ENCODE assay signal across 8 cellular contexts in genomic region chr11:99020324-99021225, GRCh38. TPM values are rescaled to one million over a fixed set of nuclear protein-coding genes. Genes with fewer than 3 reads are reported as not detected.
DNase-seq lines count a peak whose midpoint lies in the region; ATAC-seq, FAIRE-seq and TF ChIP-seq lines count a peak whose summit lies in the region.

Gene CNTN5 (plus strand): TSS chr11:99020949.

- peaks cover 6 to 25% of the 10 kb centered on the region in 2 donors for H3K27me3 Mint-ChIP-seq in CD4-positive, alpha-beta memory T cell
- peaks cover 48% of the 10 kb centered on the region for H3K27me3 Mint-ChIP-seq in H9 (ENCODE audit: low read depth)
- peaks cover 26% of the 10 kb centered on the region for H3K27me3 Mint-ChIP-seq in activated naive CD8-positive, alpha-beta T cell treated with anti-CD3 and anti-CD28 coated beads, Interleukin-2, amount 50 U/mL, for 24 hours

- H3K14ac ChIP-seq in H9 (ENCODE audit: insufficient read depth, low read length) = no peak within 1 kb of the TSS

- peak within 1 kb of the TSS in 7 of 8 donors; percentile 35 to 76 (median 65) for H3K4me3 Mint-ChIP-seq in CD4-positive, alpha-beta memory T cell
- peak within 1 kb of the TSS; percentile 79 to 94 for H3K4me3 Mint-ChIP-seq in H9
- H3K4me3 Mint-ChIP-seq in activated naive CD8-positive, alpha-beta T cell treated with anti-CD3 and anti-CD28 coated beads, Interleukin-2, amount 50 U/mL, for 24 hours = peak within 1 kb of the TSS; percentile 40

- H3K4me1 ChIP-seq in CD4-positive, alpha-beta memory T cell (ENCODE audit: insufficient read depth, low read length) = no peaks in the 10 kb centered on the region
- no peaks in the 10 kb centered on the region for H3K4me1 ChIP-seq in H9 (ENCODE audit: insufficient read depth, low read length)
- no peaks in the 10 kb centered on the region for H3K4me1 ChIP-seq in rectal smooth muscle tissue (ENCODE audit: control insufficient read depth, insufficient read depth, low read length)

- DNase-seq in CD4-positive, alpha-beta memory T cell = no peak
- DNase-seq in H9 = peak; percentile 82
- peak; percentile 96 for DNase-seq in NCI-H69 (lab: John Stamatoyannopoulos, UW)
- DNase-seq in activated naive CD8-positive, alpha-beta T cell treated with anti-CD3 and anti-CD28 coated beads, Interleukin-2, amount 50 U/mL, for 24 hours = no peak
- peak; percentile 20 to 68 for DNase-seq in hippocampal formation (lab: John Stamatoyannopoulos, UW)
- no peak for DNase-seq in D721Med (ENCODE audit: insufficient read length, low spot score)
- no peak for DNase-seq in NCI-H1436 treated with DMSO at 0.1 percent for 48 hours (lab: John Stamatoyannopoulos, UW)

- no peak within 1 kb of the TSS for H3T11ph ChIP-seq in H9 (ENCODE audit: low read length)

- H4K20me1 ChIP-seq in H9 (ENCODE audit: control insufficient read depth, insufficient read depth, insufficient read length) = no peaks in the 10 kb centered on the region

- no peak within 1 kb of the TSS for H3K4me3 ChIP-seq in CD4-positive, alpha-beta memory T cell (ENCODE audit: low read length in 2 of 2)
- H3K4me3 ChIP-seq in rectal smooth muscle tissue (ENCODE audit: low read length) = peak within 1 kb of the TSS; percentile 58

- H2BK5ac ChIP-seq in H9 (ENCODE audit: insufficient read length, low read length) = no peak within 1 kb of the TSS

- no peak within 1 kb of the TSS for H2BK120ac ChIP-seq in H9 (ENCODE audit: low read depth, low read length, poor library complexity, severe bottlenecking)

- CTCF ChIA-PET in CD4-positive, alpha-beta memory T cell (lab: Charles Lee; ENCODE audit: partially characterized antibody) = no interaction called here

- no peak within 1 kb of the TSS for H2AK5ac ChIP-seq in H9 (ENCODE audit: insufficient read length, low read length)

- no peak; the same call in 2 of the 3 replicates for TF ChIP-seq CTCF in H9 (conservative IDR thresholded peaks at IDR 0.05)
- TF ChIP-seq CTCF in D721Med (IDR thresholded peaks at IDR 0.05; ENCODE audit: insufficient read depth, missing control alignments) = no peak

- no peak within 1 kb of the TSS for H2BK20ac ChIP-seq in H9 (ENCODE audit: low read depth, low read length, poor library complexity, severe bottlenecking)

- no peak within 1 kb of the TSS for H3K27ac ChIP-seq in CD4-positive, alpha-beta memory T cell (ENCODE audit: low read depth, low read length)
- H3K27ac ChIP-seq in H9 (ENCODE audit: insufficient read length, low read depth, low read length) (no peak within 1 kb of the TSS), rectal smooth muscle tissue (ENCODE audit: low read depth, low read length) (no peak within 1 kb of the TSS)

- peaks cover 5 to 12% (median 8%) of the 10 kb centered on the region in 4 donors for H3K4me1 Mint-ChIP-seq in CD4-positive, alpha-beta memory T cell
- H3K4me1 Mint-ChIP-seq in H9 = peaks cover 2 to 5% of the 10 kb centered on the region in 2 experiments; a peak in 3 of 4 replicates
- H3K4me1 Mint-ChIP-seq in activated naive CD8-positive, alpha-beta T cell treated with anti-CD3 and anti-CD28 coated beads, Interleukin-2, amount 50 U/mL, for 24 hours = peaks cover 7% of the 10 kb centered on the region

- peak within 1 kb of the TSS; percentile 74 for H3K4me2 ChIP-seq in H9 (ENCODE audit: insufficient read depth, insufficient read length, low read length)

- H3K23me2 ChIP-seq in H9 (ENCODE audit: insufficient read length, low read depth, low read length, poor library complexity, severe bottlenecking) = peaks cover 8% of the 10 kb centered on the region

- no peak within 1 kb of the TSS for H3K56ac ChIP-seq in H9 (ENCODE audit: insufficient read length, low read depth, low read length)

- H4K8ac ChIP-seq in H9 (replicated peaks; ENCODE audit: insufficient read length, low read depth, low read length) = no peak within 1 kb of the TSS

- H3K79me2 ChIP-seq in H9 (ENCODE audit: insufficient read depth, low read length) = no peaks in the 10 kb centered on the region

- no peaks in the 10 kb centered on the region for H3K79me1 ChIP-seq in H9 (ENCODE audit: insufficient read depth, low read depth, low read length, poor library complexity, severe bottlenecking)

- WGBS in H9 (ENCODE audit: extremely low coverage, insufficient read length, low lambda C conversion rate) = no CpG with 5 or more reads among the region's 57 CpGs

- no peak within 1 kb of the TSS for H3K4ac ChIP-seq in H9 (ENCODE audit: low read depth, low read length)

- no peak within 1 kb of the TSS for H2BK15ac ChIP-seq in H9 (ENCODE audit: low read depth, low read length)

- H2AFZ ChIP-seq in H9 (ENCODE audit: low read length) = no peak within 1 kb of the TSS

- H3K18ac ChIP-seq in H9 (ENCODE audit: insufficient read length, low read depth, low read length) = no peak within 1 kb of the TSS

- ATAC-seq in activated naive CD8-positive, alpha-beta T cell treated with anti-CD3 and anti-CD28 coated beads, Interleukin-2, amount 50 U/mL, for 24 hours = no peak

- no peaks in the 10 kb centered on the region for H3K9me3 ChIP-seq in CD4-positive, alpha-beta memory T cell (ENCODE audit: control insufficient read depth in 1 of 2, low read length in 2 of 2)
- no peaks in the 10 kb centered on the region for H3K9me3 ChIP-seq in H9 (ENCODE audit: control insufficient read depth, low read depth, low read length)

- H3K36me3 Mint-ChIP-seq in CD4-positive, alpha-beta memory T cell = no peaks in the 10 kb centered on the region
- H3K36me3 Mint-ChIP-seq in H9 (ENCODE audit: insufficient read depth in 1 of 3, low read depth in 3 of 3) = no peaks in the 10 kb centered on the region
- no peaks in the 10 kb centered on the region for H3K36me3 Mint-ChIP-seq in activated naive CD8-positive, alpha-beta T cell treated with anti-CD3 and anti-CD28 coated beads, Interleukin-2, amount 50 U/mL, for 24 hours (ENCODE audit: low read depth)

- POLR2A ChIA-PET in CD4-positive, alpha-beta memory T cell (lab: Charles Lee; ENCODE audit: partially characterized antibody) = no interaction called here

- intact Hi-C loops in CD4-positive, alpha-beta memory T cell (cut with micrococcal nuclease) = no loop called here

- H3K9ac ChIP-seq in H9 (ENCODE audit: extremely low read depth, insufficient read length, low read length) (no peak within 1 kb of the TSS), rectal smooth muscle tissue (ENCODE audit: low read length) (no peak within 1 kb of the TSS)

- H2BK12ac ChIP-seq in H9 (ENCODE audit: insufficient read length, low read depth, low read length) = no peak within 1 kb of the TSS

- H4K91ac ChIP-seq in H9 (ENCODE audit: insufficient read length, low read depth, low read length) = no peak within 1 kb of the TSS

- peaks cover 3% of the 10 kb centered on the region for H3K27me3 ChIP-seq in CD4-positive, alpha-beta memory T cell (ENCODE audit: insufficient read depth, low read length)
- H3K27me3 ChIP-seq in H9 (ENCODE audit: insufficient read depth, low read length) (no peaks in the 10 kb centered on the region; the same call in 1 of the 2 replicates), rectal smooth muscle tissue (ENCODE audit: control insufficient read depth, insufficient read depth, low read length) (no peaks in the 10 kb centered on the region)

- H3K23ac ChIP-seq in H9 (ENCODE audit: insufficient read length, low read depth, low read length) = no peak within 1 kb of the TSS

- no peak for FAIRE-seq in D721Med (lab: Jason Lieb, UNC)

- peaks cover 0 to 4% (median 0%) of the 10 kb centered on the region in 8 donors for H3K9me3 Mint-ChIP-seq in CD4-positive, alpha-beta memory T cell
- H3K9me3 Mint-ChIP-seq in H9 = no peaks in the 10 kb centered on the region
- H3K9me3 Mint-ChIP-seq in activated naive CD8-positive, alpha-beta T cell treated with anti-CD3 and anti-CD28 coated beads, Interleukin-2, amount 50 U/mL, for 24 hours = no peaks in the 10 kb centered on the region

- H4K5ac ChIP-seq in H9 (ENCODE audit: insufficient read length, low read depth, low read length) = no peak within 1 kb of the TSS

- no peaks in the 10 kb centered on the region for H3K36me3 ChIP-seq in CD4-positive, alpha-beta memory T cell (ENCODE audit: insufficient read depth, low read length)
- H3K36me3 ChIP-seq in rectal smooth muscle tissue (ENCODE audit: control insufficient read depth, insufficient read depth, low read length) = no peaks in the 10 kb centered on the region

- H3K27ac Mint-ChIP-seq in CD4-positive, alpha-beta memory T cell = peak within 1 kb of the TSS in 1 of 7 donors; percentile 66
- no peak within 1 kb of the TSS; a peak in 2 of 7 replicates for H3K27ac Mint-ChIP-seq in H9
- H3K27ac Mint-ChIP-seq in activated naive CD8-positive, alpha-beta T cell treated with anti-CD3 and anti-CD28 coated beads, Interleukin-2, amount 50 U/mL, for 24 hours = no peak within 1 kb of the TSS

RNA-seq across cellular contexts. Expression of gene CNTN5, which starts in this region (rescaled TPM):
- not detected for total RNA-seq in CD4-positive, alpha-beta memory T cell
- not detected for polyA plus RNA-seq in CD4-positive, alpha-beta memory T cell
- total RNA-seq in H9 (2021) = not detected in 2 replicates

Comparison
In these comparisons a context has a peak if more than half of its experiments do, and no peak if none do; other contexts are left out.
1. Peak in DNase-seq and H3K4me2 ChIP-seq in H9; RNA of the gene not detected or under 1 TPM.
2. DNase-seq: peak in NCI-H69 (single experiment) and hippocampal formation (2 of 2); none in CD4-positive, alpha-beta memory T cell (0 of 5), activated naive CD8-positive, alpha-beta T cell treated with anti-CD3 and anti-CD28 coated beads, Interleukin-2, amount 50 U/mL, for 24 hours (single experiment), D721Med (single experiment) and NCI-H1436 treated with DMSO at 0.1 percent for 48 hours (single experiment).
3. Peak in every context shown above with its lines, with median percentiles within 50 percentile points of each other: H3K4me3 Mint-ChIP-seq.